1 cellular context compared by ENCODE assay signal in genomic region chr17:29147228-29147627, GRCh38.
TF ChIP-seq lines count a peak whose summit lies in the region.

No MANE protein-coding gene starts in this region.

TF ChIP-seq in HepG2, 621 proteins besides CTCF, POLR2A, EP300 and RAD21:
- TF ChIP-seq FOSL2 (CRISPR knock-in tag; IDR thresholded peaks at IDR 0.05), result peak; percentile 77
- peak; percentile 78 for TF ChIP-seq ZNF460 (CRISPR knock-in tag; IDR thresholded peaks at IDR 0.05; ENCODE audit: borderline replicate concordance)
- TF ChIP-seq NR2F1 (CRISPR knock-in tag; IDR thresholded peaks at IDR 0.05), result 0 out of 4 replicates have a peak, but pooled peaks of 1 of the 2 experiments have one; percentile 5
- TF ChIP-seq, protein P1, sequence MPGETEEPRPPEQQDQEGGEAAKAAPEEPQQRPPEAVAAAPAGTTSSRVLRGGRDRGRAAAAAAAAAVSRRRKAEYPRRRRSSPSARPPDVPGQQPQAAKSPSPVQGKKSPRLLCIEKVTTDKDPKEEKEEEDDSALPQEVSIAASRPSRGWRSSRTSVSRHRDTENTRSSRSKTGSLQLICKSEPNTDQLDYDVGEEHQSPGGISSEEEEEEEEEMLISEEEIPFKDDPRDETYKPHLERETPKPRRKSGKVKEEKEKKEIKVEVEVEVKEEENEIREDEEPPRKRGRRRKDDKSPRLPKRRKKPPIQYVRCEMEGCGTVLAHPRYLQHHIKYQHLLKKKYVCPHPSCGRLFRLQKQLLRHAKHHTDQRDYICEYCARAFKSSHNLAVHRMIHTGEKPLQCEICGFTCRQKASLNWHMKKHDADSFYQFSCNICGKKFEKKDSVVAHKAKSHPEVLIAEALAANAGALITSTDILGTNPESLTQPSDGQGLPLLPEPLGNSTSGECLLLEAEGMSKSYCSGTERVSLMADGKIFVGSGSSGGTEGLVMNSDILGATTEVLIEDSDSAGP (CRISPR knock-in tag; IDR thresholded peaks at IDR 0.05; ENCODE audit: borderline replicate concordance), result 0 out of 2 replicates have a peak, but pooled peaks have one; percentile 19
